ENCODE assay signal across 8 cellular contexts in genomic region chr5:10355071-10355889, GRCh38. TPM values are rescaled to one million over a fixed set of nuclear protein-coding genes. Genes with fewer than 3 reads are reported as not detected.
DNase-seq lines count a peak whose midpoint lies in the region; ATAC-seq, FAIRE-seq and TF ChIP-seq lines count a peak whose summit lies in the region.

No MANE protein-coding gene starts in this region.

- no peak for TF ChIP-seq CTCF in A549 (IDR thresholded peaks at IDR 0.05)
- no peak for TF ChIP-seq CTCF in adrenal gland (IDR thresholded peaks at IDR 0.05)
- no peak for TF ChIP-seq CTCF in transverse colon (IDR thresholded peaks at IDR 0.05)

- POLR2A ChIA-PET in A549 (lab: Yijun Ruan, JAX), result no interaction called here

- H3K4me3 ChIP-seq in A549 (peak overlapping the region; percentile 91), GM08714 (ENCODE audit: low read length) (peak overlapping the region; percentile 80; the same call in 1 of the 2 replicates), adrenal gland (peak overlapping the region in 3 of 4 donors; percentile 88 to 100 (median 94)), transverse colon (peak overlapping the region; percentile 94 to 99 (median 97))

- no peaks in the 10 kb centered on the region for H3K9me3 ChIP-seq in A549
- no peaks in the 10 kb centered on the region for H3K9me3 ChIP-seq in adrenal gland (replicated peaks in 1 of 3)
- no peaks in the 10 kb centered on the region for H3K9me3 ChIP-seq in transverse colon

- H3K27ac ChIP-seq in A549, result peak overlapping the region; percentile 97 to 99; a peak in 3 of 6 replicates
- peak overlapping the region in 2 of 5 donors; percentile 6 to 96 for H3K27ac ChIP-seq in adrenal gland
- H3K27ac ChIP-seq in transverse colon, result peak overlapping the region; percentile 97 to 100 (median 99)

- no peak for TF ChIP-seq RAD21 in A549 (conservative IDR thresholded peaks at IDR 0.05 in 1 of 2, IDR thresholded peaks at IDR 0.05 in 1 of 2)

- no peak for FAIRE-seq in A549 (lab: Jason Lieb, UNC)

- no peak for DNase-seq in A549 (ENCODE audit: low read depth in 1 of 2, low spot score in 1 of 2)
- peak; percentile 20 for DNase-seq in NCI-H1105 (lab: John Stamatoyannopoulos, UW)
- no peak for DNase-seq in adrenal gland
- peak; percentile 52 for DNase-seq in left kidney (ENCODE audit: low read depth, low spot score)
- no peak for DNase-seq in transverse colon
- DNase-seq in HK-2 (ENCODE audit: unreplicated experiment), result no peak
- DNase-seq in UCSD-AML1 (lab: John Stamatoyannopoulos, UW; ENCODE audit: unreplicated experiment), result no peak

- in situ Hi-C loops in transverse colon (cut with MboI; ENCODE audit: low pct_ligation_motif_present in 1 of 4, low pct_unique_long_range_greater_than_20kb in 1 of 4, low sequenced_read_pairs in 3 of 4), result no loop called here

- no peak for TF ChIP-seq POLR2A in A549 (IDR thresholded peaks at IDR 0.05; ENCODE audit: low read length)
- peak in 1 of 2 donors; percentile 4 for TF ChIP-seq POLR2A in adrenal gland (IDR thresholded peaks at IDR 0.05)
- no peak for TF ChIP-seq POLR2A in transverse colon (IDR thresholded peaks at IDR 0.05)

- peak overlapping the region; percentile 93 for H3K4me2 ChIP-seq in A549

- TF ChIP-seq EP300 in A549 (IDR thresholded peaks at IDR 0.05) (no peak), transverse colon (IDR thresholded peaks at IDR 0.05; ENCODE audit: low read depth) (no peak)

- ATAC-seq in A549, result no peak

- 33% methylated on average over 16 of the region's 16 CpGs for WGBS in A549 (ENCODE audit: missing lambda C conversion rate)
- 23 to 26% (median 25%) methylated on average over 16 of the region's 16 CpGs for WGBS in adrenal gland, 4 donors
- 14 to 16% methylated on average over 16 of the region's 16 CpGs for WGBS in transverse colon (ENCODE audit: low coverage in 1 of 2), 2 donors

- H3K4me1 ChIP-seq in A549 (peaks cover 30% of the 10 kb centered on the region), adrenal gland (replicated peaks in 1 of 2) (peaks cover 7 to 40% of the 10 kb centered on the region in 2 donors), transverse colon (peaks cover 14 to 58% (median 26%) of the 10 kb centered on the region in 4 donors)

- intact Hi-C loops in adrenal gland (cut with DNase I) (loop anchor here in 1 of 2 donors (10.0 kb wide), 1 partner anchor 70 kb away; no protein-coding TSS in a partner anchor), transverse colon (cut with DNase I; ENCODE audit: low total_unique reads) (no loop called here)

- CTCF ChIA-PET in A549 (lab: Yijun Ruan, JAX), result interaction anchor here (0.9 to 1.4 kb wide), 3 partner anchors 13 to 69 kb away, joined by 3 to 6 read pairs (median 3); no protein-coding TSS in a partner anchor

- H3K36me3 ChIP-seq in adrenal gland (replicated peaks in 1 of 2), result no peaks in the 10 kb centered on the region
- no peaks in the 10 kb centered on the region for H3K36me3 ChIP-seq in transverse colon

- H3K27me3 ChIP-seq in adrenal gland (no peaks in the 10 kb centered on the region), transverse colon (no peaks in the 10 kb centered on the region)

TF ChIP-seq in A549, 52 proteins besides CTCF, POLR2A, EP300 and RAD21:
- TF ChIP-seq JUN (IDR thresholded peaks at IDR 0.05) (0 out of 5 replicates have a peak, but pooled peaks of 1 of the 2 experiments have one; percentile 35), HDAC2 (IDR thresholded peaks at IDR 0.05) (no peak)
TF ChIP-seq in A549: peak in this region for 1.

RNA-seq across cellular contexts. Expression of gene MARCHF6, which starts 1.8 kb away (rescaled TPM):
- 104 and 119 TPM in 2 replicates for polyA plus RNA-seq in A549 (2011; rRNA removed)
- polyA plus RNA-seq in A549 (2012; cell fraction: cytosol; rRNA removed), result 26.3 and 32.0 TPM in 2 replicates
- 68.6 and 128 TPM in 2 replicates for polyA plus RNA-seq in A549 (2012; cell fraction: nucleus; rRNA removed)
- polyA plus RNA-seq in A549 (2017; fragmentation: RNase III; extraction: RNeasy Plus Mini Kit Qiagen cat#74134 plus additional on column Dnase treatment), result 47.5 to 50.4 TPM (median 48.7 TPM) in 3 replicates
- 263 and 267 TPM in 2 replicates for polyA minus RNA-seq in A549 (2011; rRNA and poly(A)+ RNA removed)
- 100 to 1,000 TPM in 5 of 8 donors, 10 to 100 TPM in 3; 51.6 to 170 (median 132) TPM for total RNA-seq in adrenal gland
- polyA plus RNA-seq in adrenal gland, result 100 to 1,000 TPM in 1 of 3 donors, 10 to 100 TPM in 2; 74.0 to 140 (median 98.5) TPM
- 100 to 1,000 TPM in 3 of 4 donors, 10 to 100 TPM in 1; 93.5 to 177 (median 111) TPM for total RNA-seq in transverse colon

RNA-seq across cellular contexts. Expression of gene CMBL, which starts 47.6 kb away (rescaled TPM):
- polyA plus RNA-seq in A549 (2011; rRNA removed) (23.5 and 23.6 TPM in 2 replicates), A549 (2017; fragmentation: RNase III; extraction: RNeasy Plus Mini Kit Qiagen cat#74134 plus additional on column Dnase treatment) (32.6 to 35.7 TPM (median 33.8 TPM) in 3 replicates), adrenal gland (10 to 100 TPM; 28.7 to 56.6 (median 29.4) TPM)
- polyA plus RNA-seq in A549 (2012; cell fraction: cytosol; rRNA removed), result 24.9 and 33.1 TPM in 2 replicates
- polyA plus RNA-seq in A549 (2012; cell fraction: nucleus; rRNA removed), result 21.0 and 22.2 TPM in 2 replicates
- 20.4 and 21.6 TPM in 2 replicates for polyA minus RNA-seq in A549 (2011; rRNA and poly(A)+ RNA removed)
- total RNA-seq in adrenal gland (10 to 100 TPM; 17.8 to 87.7 (median 28.7) TPM), transverse colon (10 to 100 TPM; 36.6 to 87.6 (median 60.9) TPM)

Comparison
In these comparisons a context has a peak if more than half of its experiments do, and no peak if none do; other contexts are left out.
1. DNase-seq: peak in NCI-H1105 (single experiment) and left kidney (single experiment); none in A549 (0 of 2), adrenal gland (0 of 7), transverse colon (single experiment), HK-2 (single experiment) and UCSD-AML1 (single experiment).
2. Peak in every context shown above with its lines, with median percentiles within 50 percentile points of each other: H3K4me3 ChIP-seq.